In genomic region chr14:32342151-32342853, GRCh38 we compare ENCODE assay signal across 22 cellular contexts. TPM values are rescaled to one million over a fixed set of nuclear protein-coding genes. Genes with fewer than 3 reads are reported as not detected.
DNase-seq lines count a peak whose midpoint lies in the region; ATAC-seq and TF ChIP-seq lines count a peak whose summit lies in the region.
"Had no signal": no experiment of that assay in that cellular context is flagged by ENCODE, and none has a peak within 500 bp of the region (broad histone marks: within the 10 kb centered on the region; RNA-seq: fewer than 3 reads in every experiment).

No MANE protein-coding gene starts in this region.

- no peak overlapping the region for H4K8ac ChIP-seq in mesendoderm (ENCODE audit: low read depth, low read length)

- peaks cover 73% of the 10 kb centered on the region for H3K4me1 Mint-ChIP-seq in brain
- H3K4me1 Mint-ChIP-seq: activated CD4-positive, alpha-beta T cell treated with anti-CD3 and anti-CD28 coated beads, Interleukin-2, amount 10 ng/mL, durations not matched to agents 24 days and 14 days; activated naive CD4-positive, alpha-beta T cell treated with anti-CD3 and anti-CD28 coated beads, Interleukin-2, amount 10 ng/mL, durations not matched to agents 7 days and 5 days; memory B cell had no signal

- peaks cover 43% of the 10 kb centered on the region for H3K36me3 Mint-ChIP-seq in brain
- H3K36me3 Mint-ChIP-seq: activated naive CD4-positive, alpha-beta T cell treated with anti-CD3 and anti-CD28 coated beads, Interleukin-2, amount 10 ng/mL, durations not matched to agents 7 days and 5 days; memory B cell had no signal

- H3K4ac ChIP-seq in mesendoderm (ENCODE audit: low read depth, low read length): no peak overlapping the region

- H3K27me3 ChIP-seq in ACC112 (ENCODE audit: insufficient read depth, low read length) (no peaks in the 10 kb centered on the region), mesendoderm (ENCODE audit: insufficient read depth, low read length, poor library complexity) (no peaks in the 10 kb centered on the region)
- H3K27me3 ChIP-seq: SJSA1, upper lobe of right lung had no signal

- H2AFZ ChIP-seq in ACC112 (ENCODE audit: low read length, unreplicated experiment): peak overlapping the region; percentile 5

- no peak overlapping the region for H3K23ac ChIP-seq in mesendoderm (ENCODE audit: low read length)

- no peak overlapping the region for H2BK5ac ChIP-seq in mesendoderm (ENCODE audit: low read length)

- H3K4me3 Mint-ChIP-seq in brain: no peak overlapping the region
- H3K4me3 Mint-ChIP-seq: activated CD4-positive, alpha-beta T cell treated with anti-CD3 and anti-CD28 coated beads, Interleukin-2, amount 10 ng/mL, durations not matched to agents 24 days and 14 days; activated naive CD4-positive, alpha-beta T cell treated with anti-CD3 and anti-CD28 coated beads, Interleukin-2, amount 10 ng/mL, durations not matched to agents 7 days and 5 days; dendritic cell treated with granulocyte-macrophage colony-stimulating factor and Interleukin-4, amounts not matched to agents 40 ng/mL and 50 ng/mL, for 4 days; memory B cell; T-helper 1 cell treated with Interleukin-12 subunit alpha and Interleukin-12 subunit beta and Interleukin-4 antibody, amounts not matched to agents 30 μg/mL and 1 μg/mL, for 36 hours had no signal

- H3K27ac Mint-ChIP-seq in brain: peak overlapping the region in 4 of 5 experiments; percentile 54 to 78 (median 66)
- H3K27ac Mint-ChIP-seq: activated CD4-positive, alpha-beta T cell treated with anti-CD3 and anti-CD28 coated beads, Interleukin-2, amount 10 ng/mL, durations not matched to agents 24 days and 14 days; activated naive CD4-positive, alpha-beta T cell treated with anti-CD3 and anti-CD28 coated beads, Interleukin-2, amount 10 ng/mL, durations not matched to agents 7 days and 5 days; dendritic cell treated with granulocyte-macrophage colony-stimulating factor and Interleukin-4, amounts not matched to agents 40 ng/mL and 50 ng/mL, for 4 days; memory B cell; T-helper 1 cell treated with Interleukin-12 subunit alpha and Interleukin-12 subunit beta and Interleukin-4 antibody, amounts not matched to agents 30 μg/mL and 1 μg/mL, for 36 hours had no signal

- H3K9me3 Mint-ChIP-seq in brain: no peaks in the 10 kb centered on the region
- H3K9me3 Mint-ChIP-seq: activated naive CD4-positive, alpha-beta T cell treated with anti-CD3 and anti-CD28 coated beads, Interleukin-2, amount 10 ng/mL, durations not matched to agents 7 days and 5 days; memory B cell had no signal

- H3K4me1 ChIP-seq in ACC112 (ENCODE audit: control insufficient read depth, insufficient read depth, low read length, unreplicated experiment) (no peaks in the 10 kb centered on the region), mesendoderm (ENCODE audit: control insufficient read depth, low read depth, low read length) (no peaks in the 10 kb centered on the region)
- H3K4me1 ChIP-seq: SJSA1, upper lobe of right lung had no signal

- no peaks in the 10 kb centered on the region for H3K36me3 ChIP-seq in ACC112 (ENCODE audit: insufficient read depth, low read length)
- no peaks in the 10 kb centered on the region for H3K36me3 ChIP-seq in mesendoderm (ENCODE audit: control insufficient read depth, insufficient read depth, low read length)
- H3K36me3 ChIP-seq: HAP-1, SJSA1, upper lobe of right lung had no signal

- no CpG with 5 or more reads among the region's 2 CpGs for WGBS in mesendoderm (ENCODE audit: extremely low coverage, insufficient coverage, low lambda C conversion rate)

- H3K27me3 Mint-ChIP-seq in brain: no peaks in the 10 kb centered on the region
- H3K27me3 Mint-ChIP-seq: activated naive CD4-positive, alpha-beta T cell treated with anti-CD3 and anti-CD28 coated beads, Interleukin-2, amount 10 ng/mL, durations not matched to agents 7 days and 5 days; dendritic cell treated with granulocyte-macrophage colony-stimulating factor and Interleukin-4, amounts not matched to agents 40 ng/mL and 50 ng/mL, for 4 days; memory B cell had no signal

- TF ChIP-seq CTCF in brain (conservative IDR thresholded peaks at IDR 0.05): no peak

- no peak overlapping the region for H2AK5ac ChIP-seq in mesendoderm (ENCODE audit: low read length)

- H3K27ac ChIP-seq in ACC112 (ENCODE audit: low read depth, low read length): no peak overlapping the region
- no peak overlapping the region for H3K27ac ChIP-seq in mesendoderm (ENCODE audit: low read depth, low read length)
- H3K27ac ChIP-seq: psoas muscle, SJSA1, upper lobe of right lung, VCaP had no signal

- H3K9ac ChIP-seq in mesendoderm (ENCODE audit: low read length): no peak overlapping the region

- H2BK120ac ChIP-seq in mesendoderm (ENCODE audit: low read depth, low read length): no peak overlapping the region

- no peak overlapping the region for H4K5ac ChIP-seq in mesendoderm (ENCODE audit: low read length)

- ATAC-seq in GM21717 (IDR thresholded peaks at IDR 0.05; ENCODE audit: unreplicated experiment): no peak
- ATAC-seq in GM19455 (IDR thresholded peaks at IDR 0.05; ENCODE audit: unreplicated experiment): no peak
- ATAC-seq in GM19351 (IDR thresholded peaks at IDR 0.05; ENCODE audit: unreplicated experiment): no peak
- ATAC-seq: GM12878, psoas muscle, upper lobe of right lung had no signal

- no peak overlapping the region for H2BK15ac ChIP-seq in mesendoderm (replicated peaks; ENCODE audit: low read depth)

- DNase-seq in M059J (ENCODE audit: low read depth) (peak; percentile 45), mesendoderm (peak; percentile 39)
- no peak for DNase-seq in activated T-cell treated with anti-CD3 and anti-CD28 coated beads, Interleukin-2, amount 50 U/mL, for 48 hours
- DNase-seq: activated CD4-positive, alpha-beta T cell treated with anti-CD3 and anti-CD28 coated beads, Interleukin-2, amount 10 ng/mL, durations not matched to agents 24 days and 14 days; activated naive CD4-positive, alpha-beta T cell treated with anti-CD3 and anti-CD28 coated beads, Interleukin-2, amount 10 ng/mL, durations not matched to agents 7 days and 5 days; amygdala; KBM-7; NCI-H524; psoas muscle; upper lobe of right lung had no signal

- H3K79me2 ChIP-seq in ACC112 (ENCODE audit: control insufficient read depth, insufficient read depth, low read length, unreplicated experiment) (no peaks in the 10 kb centered on the region), mesendoderm (ENCODE audit: control insufficient read depth, insufficient read depth, low read length) (no peaks in the 10 kb centered on the region)

- no peak overlapping the region for H3K56ac ChIP-seq in mesendoderm (ENCODE audit: low read length)

- H3K4me2 ChIP-seq in mesendoderm (ENCODE audit: low read length): no peak overlapping the region

- H3K18ac ChIP-seq in mesendoderm (ENCODE audit: low read length): no peak overlapping the region

- no peak overlapping the region for H3K4me3 ChIP-seq in ACC112 (ENCODE audit: low read depth, low read length)
- H3K4me3 ChIP-seq in mesendoderm (ENCODE audit: low read length): no peak overlapping the region
- H3K4me3 ChIP-seq: GM12878, HAP-1, psoas muscle, SJSA1, upper lobe of right lung had no signal

- H3K79me1 ChIP-seq in mesendoderm (ENCODE audit: low read length): no peaks in the 10 kb centered on the region

RNA-seq across cellular contexts. Expression of gene AKAP6, which starts 13.2 kb away (rescaled TPM):
- 27.4 and 40.6 TPM in 2 replicates for total RNA-seq in M059J (2014; rRNA removed; shearing (Covaris generic))
- 7.0 TPM for polyA plus RNA-seq in brain (ENCODE audit: insufficient read depth, low read depth, low replicate concordance)
- 0.24 TPM for polyA plus RNA-seq in mesendoderm (2013, experiment 1 of 2)
- polyA plus RNA-seq in mesendoderm (2013, experiment 2 of 2): 0.13 TPM

Comparison
In these comparisons a context has a peak if more than half of its experiments do, and no peak if none do; other contexts are left out.
1. DNase-seq: peak in M059J (single experiment) and mesendoderm (single experiment); none in activated T-cell treated with anti-CD3 and anti-CD28 coated beads, Interleukin-2, amount 50 U/mL, for 48 hours (0 of 2).